Comparison of ENCODE assay signal across 3 cellular contexts in genomic region chr16:75318737-75319136, GRCh38.
TF ChIP-seq lines count a peak whose summit lies in the region.

No MANE protein-coding gene starts in this region.

TF ChIP-seq in SK-N-SH, 30 proteins besides CTCF, POLR2A, EP300 and RAD21 (continued from another document):
- TF ChIP-seq TAF1 (IDR thresholded peaks at IDR 0.05; ENCODE audit: borderline replicate concordance, low read depth, low read length): no peak
- TF ChIP-seq, protein P1, sequence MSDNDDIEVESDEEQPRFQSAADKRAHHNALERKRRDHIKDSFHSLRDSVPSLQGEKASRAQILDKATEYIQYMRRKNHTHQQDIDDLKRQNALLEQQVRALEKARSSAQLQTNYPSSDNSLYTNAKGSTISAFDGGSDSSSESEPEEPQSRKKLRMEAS (IDR thresholded peaks at IDR 0.05; ENCODE audit: low read depth): no peak
- no peak for TF ChIP-seq REST (IDR thresholded peaks at IDR 0.05; ENCODE audit: low read depth, low read length)
- TF ChIP-seq YY1 (IDR thresholded peaks at IDR 0.05; ENCODE audit: low read depth): no peak
- TF ChIP-seq, protein P2, sequence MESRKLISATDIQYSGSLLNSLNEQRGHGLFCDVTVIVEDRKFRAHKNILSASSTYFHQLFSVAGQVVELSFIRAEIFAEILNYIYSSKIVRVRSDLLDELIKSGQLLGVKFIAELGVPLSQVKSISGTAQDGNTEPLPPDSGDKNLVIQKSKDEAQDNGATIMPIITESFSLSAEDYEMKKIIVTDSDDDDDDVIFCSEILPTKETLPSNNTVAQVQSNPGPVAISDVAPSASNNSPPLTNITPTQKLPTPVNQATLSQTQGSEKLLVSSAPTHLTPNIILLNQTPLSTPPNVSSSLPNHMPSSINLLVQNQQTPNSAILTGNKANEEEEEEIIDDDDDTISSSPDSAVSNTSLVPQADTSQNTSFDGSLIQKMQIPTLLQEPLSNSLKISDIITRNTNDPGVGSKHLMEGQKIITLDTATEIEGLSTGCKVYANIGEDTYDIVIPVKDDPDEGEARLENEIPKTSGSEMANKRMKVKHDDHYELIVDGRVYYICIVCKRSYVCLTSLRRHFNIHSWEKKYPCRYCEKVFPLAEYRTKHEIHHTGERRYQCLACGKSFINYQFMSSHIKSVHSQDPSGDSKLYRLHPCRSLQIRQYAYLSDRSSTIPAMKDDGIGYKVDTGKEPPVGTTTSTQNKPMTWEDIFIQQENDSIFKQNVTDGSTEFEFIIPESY (IDR thresholded peaks at IDR 0.05; ENCODE audit: borderline replicate concordance, low read depth): no peak
- TF ChIP-seq FOXJ3 (CRISPR knock-in tag; IDR thresholded peaks at IDR 0.05): no peak

TF ChIP-seq in SK-N-SH treated with all-trans-retinoic acid at 6 μM for 48 hours, 23 proteins besides CTCF, POLR2A, EP300 and RAD21 (continued from another document):
- TF ChIP-seq, protein P3, sequence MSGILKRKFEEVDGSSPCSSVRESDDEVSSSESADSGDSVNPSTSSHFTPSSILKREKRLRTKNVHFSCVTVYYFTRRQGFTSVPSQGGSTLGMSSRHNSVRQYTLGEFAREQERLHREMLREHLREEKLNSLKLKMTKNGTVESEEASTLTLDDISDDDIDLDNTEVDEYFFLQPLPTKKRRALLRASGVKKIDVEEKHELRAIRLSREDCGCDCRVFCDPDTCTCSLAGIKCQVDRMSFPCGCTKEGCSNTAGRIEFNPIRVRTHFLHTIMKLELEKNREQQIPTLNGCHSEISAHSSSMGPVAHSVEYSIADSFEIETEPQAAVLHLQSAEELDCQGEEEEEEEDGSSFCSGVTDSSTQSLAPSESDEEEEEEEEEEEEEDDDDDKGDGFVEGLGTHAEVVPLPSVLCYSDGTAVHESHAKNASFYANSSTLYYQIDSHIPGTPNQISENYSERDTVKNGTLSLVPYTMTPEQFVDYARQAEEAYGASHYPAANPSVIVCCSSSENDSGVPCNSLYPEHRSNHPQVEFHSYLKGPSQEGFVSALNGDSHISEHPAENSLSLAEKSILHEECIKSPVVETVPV (CRISPR knock-in tag; IDR thresholded peaks at IDR 0.05): no peak
- no peak for TF ChIP-seq PATZ1 (CRISPR knock-in tag; IDR thresholded peaks at IDR 0.05; ENCODE audit: borderline replicate concordance)
- TF ChIP-seq SNAI2 (CRISPR knock-in tag; IDR thresholded peaks at IDR 0.05): no peak
- no peak for TF ChIP-seq CREB5 (CRISPR knock-in tag; IDR thresholded peaks at IDR 0.05; ENCODE audit: low read depth)
- no peak for TF ChIP-seq ZFP30 (CRISPR knock-in tag; IDR thresholded peaks at IDR 0.05)
- no peak for TF ChIP-seq PPARA (CRISPR knock-in tag; IDR thresholded peaks at IDR 0.05; ENCODE audit: borderline replicate concordance)
- TF ChIP-seq ZFP3 (CRISPR knock-in tag; IDR thresholded peaks at IDR 0.05): no peak
- TF ChIP-seq TOX (CRISPR knock-in tag; IDR thresholded peaks at IDR 0.05; ENCODE audit: borderline replicate concordance): no peak
- TF ChIP-seq ISL1 (CRISPR knock-in tag; IDR thresholded peaks at IDR 0.05): no peak
- no peak for TF ChIP-seq RARB (CRISPR knock-in tag; IDR thresholded peaks at IDR 0.05)
- TF ChIP-seq BACH2 (CRISPR knock-in tag; IDR thresholded peaks at IDR 0.05; ENCODE audit: borderline replicate concordance): no peak
- TF ChIP-seq POU6F1 (CRISPR knock-in tag; IDR thresholded peaks at IDR 0.05; ENCODE audit: borderline replicate concordance, low read depth): no peak
TF ChIP-seq in SK-N-SH treated with all-trans-retinoic acid at 6 μM for 48 hours: peak in this region for 0.

TF ChIP-seq in IMR-90, 13 proteins besides CTCF, POLR2A, EP300 and RAD21:
- TF ChIP-seq RCOR1 (IDR thresholded peaks at IDR 0.05; ENCODE audit: insufficient replicate concordance, low read length): no peak
- TF ChIP-seq MAZ (IDR thresholded peaks at IDR 0.05; ENCODE audit: borderline replicate concordance, low read depth, low read length): no peak
- no peak for TF ChIP-seq CHD1 (IDR thresholded peaks at IDR 0.05; ENCODE audit: low read depth, low read length)
- TF ChIP-seq BHLHE40 (IDR thresholded peaks at IDR 0.05; ENCODE audit: low read depth, low read length): no peak
- TF ChIP-seq SMC3 (IDR thresholded peaks at IDR 0.05; ENCODE audit: low read depth, low read length): no peak
- TF ChIP-seq RFX5 (IDR thresholded peaks at IDR 0.05; ENCODE audit: low read depth, low read length): no peak
- TF ChIP-seq CEBPB (IDR thresholded peaks at IDR 0.05; ENCODE audit: low read depth, low read length): no peak
